Comparison of ENCODE assay signal across 15 cellular contexts in the genomic region with DNA sequence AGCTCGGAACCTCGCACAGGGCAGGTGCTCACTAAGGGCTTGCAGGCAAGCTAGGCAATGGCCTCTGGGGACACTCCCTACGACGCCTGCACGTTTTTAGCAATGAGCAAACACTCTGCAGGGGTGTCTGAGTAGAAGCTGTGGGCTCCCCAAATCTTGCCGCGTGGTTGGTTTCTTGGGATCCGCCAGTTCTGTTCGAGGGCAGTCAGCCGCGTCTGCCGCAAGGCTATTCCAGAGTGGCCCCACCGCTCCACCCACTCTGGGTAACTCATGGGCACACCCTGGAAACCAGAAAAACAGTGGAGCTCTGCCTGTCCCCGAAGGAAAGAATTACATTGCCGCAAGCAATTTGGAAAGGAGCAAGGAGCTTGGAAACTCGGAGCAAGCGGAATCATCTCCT.
DNase-seq lines count a peak whose midpoint lies in the region; ATAC-seq and TF ChIP-seq lines count a peak whose summit lies in the region.
"Had no signal": no experiment of that assay in that cellular context is flagged by ENCODE, and none has a peak within 500 bp of the region (broad histone marks: within the 10 kb centered on the region; RNA-seq: fewer than 3 reads in every experiment).

No MANE protein-coding gene starts in this region.

- ATAC-seq in activated naive CD4-positive, alpha-beta T cell treated with anti-CD3 and anti-CD28 coated beads, Interleukin-2, amount 50 U/mL, for 72 hours = no peak
- ATAC-seq in HG02885 (IDR thresholded peaks at IDR 0.05; ENCODE audit: poor library complexity, unreplicated experiment) (no peak), HG02970 (IDR thresholded peaks at IDR 0.05; ENCODE audit: low FRiP score, unreplicated experiment) (no peak)

- TF ChIP-seq CTCF in esophagus squamous epithelium (IDR thresholded peaks at IDR 0.05) (no peak), lower leg skin (IDR thresholded peaks at IDR 0.05) (no peak)

- DNase-seq in GM23248 (peak; percentile 92), esophagus squamous epithelium (lab: John Stamatoyannopoulos, UW) (no peak), lower leg skin (ENCODE audit: low spot score in 2 of 2) (peak; percentile 49 to 91)
- no peak for DNase-seq in activated naive CD4-positive, alpha-beta T cell treated with anti-CD3 and anti-CD28 coated beads, Interleukin-2, amount 50 U/mL, for 72 hours (ENCODE audit: low spot score in 2 of 2)
- DNase-seq in central memory CD4-positive, alpha-beta T cell = no peak
- DNase-seq: activated CD8-positive, alpha-beta memory T cell treated with anti-CD3 and anti-CD28 coated beads, Interleukin-2, amount 50 U/mL, for 48 hours; CD4-positive, alpha-beta T cell; effector memory CD4-positive, alpha-beta T cell; naive thymus-derived CD4-positive, alpha-beta T cell; NCI-H526; stimulated activated CD4-positive, alpha-beta T cell treated with anti-CD3 and anti-CD28 coated beads, Interleukin-12 subunit alpha, Interleukin-12 subunit beta, amount 100 ng/mL, for 4 hours had no signal

- no peak overlapping the region for H3K27ac Mint-ChIP-seq in activated naive CD4-positive, alpha-beta T cell treated with anti-CD3 and anti-CD28 coated beads, Interleukin-2, amount 50 U/mL, for 72 hours
- H3K27ac Mint-ChIP-seq: CD4-positive, alpha-beta T cell; naive thymus-derived CD4-positive, alpha-beta T cell had no signal

- H3K4me2 ChIP-seq in GM23248 (ENCODE audit: unreplicated experiment) = peak overlapping the region; percentile 83

- no peaks in the 10 kb centered on the region for H3K9me3 ChIP-seq in GM23248 (ENCODE audit: low read depth)
- H3K9me3 ChIP-seq in esophagus squamous epithelium = no peaks in the 10 kb centered on the region
- H3K9me3 ChIP-seq in stomach smooth muscle (ENCODE audit: control insufficient read depth in 2 of 2, low read length in 2 of 2) = no peaks in the 10 kb centered on the region

- H3K4me3 ChIP-seq in GM23248 (peak overlapping the region; percentile 66), esophagus squamous epithelium (peak overlapping the region in 3 of 4 donors; percentile 19 to 46 (median 28)), lower leg skin (ENCODE audit: low read depth, poor library complexity, severe bottlenecking) (no peak overlapping the region), stomach smooth muscle (ENCODE audit: low read length in 2 of 2) (peak overlapping the region in 1 of 2 donors; percentile 55)

- no peaks in the 10 kb centered on the region for H3K9me3 Mint-ChIP-seq in activated naive CD4-positive, alpha-beta T cell treated with anti-CD3 and anti-CD28 coated beads, Interleukin-2, amount 50 U/mL, for 72 hours
- H3K9me3 Mint-ChIP-seq: CD4-positive, alpha-beta T cell; naive thymus-derived CD4-positive, alpha-beta T cell had no signal

- no peaks in the 10 kb centered on the region for H4K20me1 ChIP-seq in GM23248 (ENCODE audit: insufficient read depth)

- H3F3A ChIP-seq in GM23248 (ENCODE audit: insufficient read depth) = peaks cover 34% of the 10 kb centered on the region

- H2AFZ ChIP-seq in GM23248 = peak overlapping the region; percentile 67

- H3K79me2 ChIP-seq in GM23248 (ENCODE audit: insufficient read depth) = no peaks in the 10 kb centered on the region

- H3K27ac ChIP-seq in GM23248 (peak overlapping the region; percentile 85), esophagus squamous epithelium (peak overlapping the region; percentile 61 to 84 (median 70)), stomach smooth muscle (ENCODE audit: low read length) (peak overlapping the region; percentile 73)
- H3K27ac ChIP-seq: RWPE1 had no signal

- TF ChIP-seq POLR2A in esophagus squamous epithelium (IDR thresholded peaks at IDR 0.05) (no peak), lower leg skin (IDR thresholded peaks at IDR 0.05) (no peak)

- no peaks in the 10 kb centered on the region for H3K9me2 ChIP-seq in GM23248 (ENCODE audit: insufficient read depth)

- H3K36me3 Mint-ChIP-seq in activated naive CD4-positive, alpha-beta T cell treated with anti-CD3 and anti-CD28 coated beads, Interleukin-2, amount 50 U/mL, for 72 hours = no peaks in the 10 kb centered on the region
- H3K36me3 Mint-ChIP-seq: naive thymus-derived CD4-positive, alpha-beta T cell had no signal

- intact Hi-C loops in esophagus squamous epithelium (cut with DNase I) (no loop called here), lower leg skin (cut with DNase I; ENCODE audit: low total_unique reads) (no loop called here)

- H3K27me3 ChIP-seq in GM23248 (replicated peaks; ENCODE audit: insufficient read depth) (no peaks in the 10 kb centered on the region), esophagus squamous epithelium (peaks cover 0 to 41% (median 0%) of the 10 kb centered on the region in 4 donors), stomach smooth muscle (ENCODE audit: control insufficient read depth in 1 of 2, insufficient read depth in 2 of 2, low read length in 2 of 2) (no peaks in the 10 kb centered on the region)

- H3K9ac ChIP-seq in GM23248 (peak overlapping the region; percentile 82), stomach smooth muscle (ENCODE audit: low read length in 2 of 2) (no peak overlapping the region)

- in situ Hi-C loops in GM23248 (cut with MboI) = no loop called here

- H3K4me1 ChIP-seq in GM23248 (ENCODE audit: insufficient read depth) (peaks cover 46% of the 10 kb centered on the region), esophagus squamous epithelium (peaks cover 8 to 60% (median 28%) of the 10 kb centered on the region in 3 donors), stomach smooth muscle (ENCODE audit: control insufficient read depth, insufficient read depth, low read length) (peaks cover 53% of the 10 kb centered on the region)

- H3K36me3 ChIP-seq in GM23248 (ENCODE audit: low read depth) (no peaks in the 10 kb centered on the region), esophagus squamous epithelium (no peaks in the 10 kb centered on the region), stomach smooth muscle (ENCODE audit: control insufficient read depth in 2 of 2, insufficient read depth in 2 of 2, low read length in 2 of 2) (no peaks in the 10 kb centered on the region)

- WGBS in GM23248 (ENCODE audit: low coverage in 1 of 2, low lambda C conversion rate in 2 of 2, missing lambda C conversion rate in 2 of 2), 2 experiments = 13 to 15% methylated on average over 17 of the region's 17 CpGs
- 29 to 43% methylated on average over 5 to 6 of the region's 17 CpGs for WGBS in esophagus squamous epithelium, 2 donors
- 46 to 52% methylated on average over 14 to 17 of the region's 17 CpGs for WGBS in lower leg skin, 2 donors

Comparison
In these comparisons a context has a peak if more than half of its experiments do, and no peak if none do; other contexts are left out.
1. DNase-seq: peak in GM23248 (single experiment) and lower leg skin (2 of 2); none in esophagus squamous epithelium (single experiment), activated naive CD4-positive, alpha-beta T cell treated with anti-CD3 and anti-CD28 coated beads, Interleukin-2, amount 50 U/mL, for 72 hours (0 of 2) and central memory CD4-positive, alpha-beta T cell (single experiment).
2. Peak in every context shown above with its lines, with median percentiles within 50 percentile points of each other: H3K27ac ChIP-seq.